In genomic region chr20:59751075-59751711, GRCh38 we compare ENCODE assay signal across 8 cellular contexts.
DNase-seq lines count a peak whose midpoint lies in the region; ATAC-seq and TF ChIP-seq lines count a peak whose summit lies in the region.

No MANE protein-coding gene starts in this region.

- H3K36me3 ChIP-seq in GM06990 (ENCODE audit: control insufficient read depth, insufficient read depth, low read length) = no peaks in the 10 kb centered on the region
- no peaks in the 10 kb centered on the region for H3K36me3 ChIP-seq in stomach

- intact Hi-C loops in left colon (cut with DNase I, micrococcal nuclease) (loop anchor here (5.0 to 10.0 kb wide), 2 partner anchors 176 to 179 kb away; no protein-coding TSS in a partner anchor), stomach (cut with DNase I; ENCODE audit: low total_unique reads) (loop anchor here (10.0 kb wide), 1 partner anchor 176 kb away; no protein-coding TSS in a partner anchor)

- no peak for TF ChIP-seq EP300 in stomach (IDR thresholded peaks at IDR 0.05)

- no peaks in the 10 kb centered on the region for H3K27me3 ChIP-seq in GM06990 (replicated peaks; ENCODE audit: control insufficient read depth, insufficient read depth, low read length)
- peaks cover 0 to 64% (median 12%) of the 10 kb centered on the region in 3 donors for H3K27me3 ChIP-seq in stomach

- H3K9me3 ChIP-seq in stomach = no peaks in the 10 kb centered on the region

- peaks cover 0 to 46% (median 18%) of the 10 kb centered on the region in 4 donors for H3K4me1 ChIP-seq in stomach

- TF ChIP-seq CTCF in GM06990 (IDR thresholded peaks at IDR 0.05; ENCODE audit: insufficient read depth, low read length, poor library complexity, severe bottlenecking) (peak; percentile 93), cardiac fibroblast (IDR thresholded peaks at IDR 0.05; ENCODE audit: low read depth, low read length) (peak; percentile 34), stomach (IDR thresholded peaks at IDR 0.05) (peak in 4 of 7 experiments; percentile 22 to 57 (median 46))

- H3K4me3 ChIP-seq in GM06990 (replicated peaks; ENCODE audit: low read depth, low read length) = no peak overlapping the region
- no peak overlapping the region for H3K4me3 ChIP-seq in cardiac fibroblast (replicated peaks in 1 of 2; ENCODE audit: low read depth in 2 of 2, low read length in 2 of 2)
- H3K4me3 ChIP-seq in stomach = no peak overlapping the region

- peak; percentile 48 for ATAC-seq in HG03103 (IDR thresholded peaks at IDR 0.05; ENCODE audit: low read depth, unreplicated experiment)
- peak; percentile 81 for ATAC-seq in left colon

- no peak for TF ChIP-seq POLR2A in stomach (IDR thresholded peaks at IDR 0.05)

- peak; percentile 82 for DNase-seq in AG08396 (ENCODE audit: low spot score)
- peak; percentile 71 for DNase-seq in GM06990 (ENCODE audit: extremely low read depth, insufficient read length)
- peak; percentile 74 for DNase-seq in NOMO-1 treated with DMSO at 0.1 percent for 48 hours (lab: John Stamatoyannopoulos, UW; ENCODE audit: unreplicated experiment)
- DNase-seq in cardiac fibroblast (ENCODE audit: low read depth in 2 of 2) = peak; percentile 33 to 48
- peak; percentile 51 to 70 for DNase-seq in left colon
- peak; percentile 60 for DNase-seq in stomach
- no peak for DNase-seq in central memory CD4-positive, alpha-beta T cell

- no peak overlapping the region for H3K27ac ChIP-seq in stomach

- 25 to 51% (median 32%) methylated on average over 10 to 21 of the region's 21 CpGs for WGBS in stomach, 5 donors

Comparison
In these comparisons a context has a peak if more than half of its experiments do, and no peak if none do; other contexts are left out.
1. CTCF ChIP-seq: peak in every context shown above with its lines; median percentile 93 in GM06990; 46 in stomach; 34 in cardiac fibroblast.